Comparison of ENCODE assay signal across 1 cellular context in genomic region chr16:66361604-66362135, GRCh38.
TF ChIP-seq lines count a peak whose summit lies in the region.

No MANE protein-coding gene starts in this region.

TF ChIP-seq in K562, 482 proteins besides CTCF, POLR2A, EP300 and RAD21 (continued from another document):
- TF ChIP-seq MXD1 (CRISPR knock-in tag; IDR thresholded peaks at IDR 0.05; ENCODE audit: borderline replicate concordance, poor library complexity, severe bottlenecking), result no peak
- TF ChIP-seq NFE2L1 (tag; IDR thresholded peaks at IDR 0.05; ENCODE audit: borderline replicate concordance, low read depth), result no peak
